Comparison of ENCODE assay signal across 10 cellular contexts in genomic region chr7:17401806-17402627, GRCh38.
DNase-seq lines count a peak whose midpoint lies in the region; ATAC-seq and TF ChIP-seq lines count a peak whose summit lies in the region.
"Had no signal": no experiment of that assay in that cellular context is flagged by ENCODE, and none has a peak within 500 bp of the region (broad histone marks: within the 10 kb centered on the region; RNA-seq: fewer than 3 reads in every experiment).

No MANE protein-coding gene starts in this region.

- TF ChIP-seq CTCF in GM12875 (IDR thresholded peaks at IDR 0.05; ENCODE audit: borderline replicate concordance, insufficient read depth, low read depth, low read length), result no peak

- ATAC-seq in GM19455 (IDR thresholded peaks at IDR 0.05; ENCODE audit: unreplicated experiment), result peak; percentile 54
- ATAC-seq in HG03139 (IDR thresholded peaks at IDR 0.05; ENCODE audit: unreplicated experiment), result peak; percentile 66

- peaks cover 4% of the 10 kb centered on the region for H3K9me3 Mint-ChIP-seq in activated CD4-positive, alpha-beta memory T cell treated with anti-CD3 and anti-CD28 coated beads, Interleukin-2, amount 10 ng/mL, durations not matched to agents 7 days and 5 days
- H3K9me3 Mint-ChIP-seq in immature natural killer cell, result peaks cover 0 to 5% (median under 1%) of the 10 kb centered on the region in 6 donors

- no peak overlapping the region for H3K27ac ChIP-seq in caudate nucleus (ENCODE audit: low read depth, low read length)

- peak overlapping the region; percentile 50 for H3K4me3 Mint-ChIP-seq in activated CD4-positive, alpha-beta memory T cell treated with anti-CD3 and anti-CD28 coated beads, Interleukin-2, amount 10 ng/mL, durations not matched to agents 7 days and 5 days
- H3K4me3 Mint-ChIP-seq in immature natural killer cell, result no peak overlapping the region

- H3K4me1 Mint-ChIP-seq in activated CD4-positive, alpha-beta memory T cell treated with anti-CD3 and anti-CD28 coated beads, Interleukin-2, amount 10 ng/mL, durations not matched to agents 7 days and 5 days, result peaks cover 41% of the 10 kb centered on the region
- H3K4me1 Mint-ChIP-seq in immature natural killer cell, result no peaks in the 10 kb centered on the region

- H3K36me3 Mint-ChIP-seq in activated CD4-positive, alpha-beta memory T cell treated with anti-CD3 and anti-CD28 coated beads, Interleukin-2, amount 10 ng/mL, durations not matched to agents 7 days and 5 days (ENCODE audit: low read depth), result peaks cover 3% of the 10 kb centered on the region
- H3K36me3 Mint-ChIP-seq in immature natural killer cell, result no peaks in the 10 kb centered on the region

- DNase-seq in activated CD4-positive, alpha-beta memory T cell treated with anti-CD3 and anti-CD28 coated beads, Interleukin-2, amount 10 ng/mL, durations not matched to agents 7 days and 5 days, result no peak
- DNase-seq in hepatic stellate cell (ENCODE audit: low spot score) (no peak), immature natural killer cell (no peak), NCI-H1436 treated with DMSO at 0.1 percent for 48 hours (lab: John Stamatoyannopoulos, UW) (no peak), caudate nucleus (lab: John Stamatoyannopoulos, UW) (no peak)
- DNase-seq: glutamatergic neuron, NCI-H2171 treated with DMSO at 0.1 percent for 48 hours had no signal

- POLR2A ChIA-PET in activated CD4-positive, alpha-beta memory T cell treated with anti-CD3 and anti-CD28 coated beads, Interleukin-2, amount 10 ng/mL, durations not matched to agents 7 days and 5 days (lab: Charles Lee), result interaction anchor here (1.6 to 1.8 kb wide), 3 partner anchors 96 to 104 kb away, joined by 4 to 6 read pairs (median 4); partner anchors contain the start of gene AHR

- no peaks in the 10 kb centered on the region for H3K27me3 Mint-ChIP-seq in activated CD4-positive, alpha-beta memory T cell treated with anti-CD3 and anti-CD28 coated beads, Interleukin-2, amount 10 ng/mL, durations not matched to agents 7 days and 5 days
- peaks cover 0 to 2% (median 0%) of the 10 kb centered on the region in 3 donors for H3K27me3 Mint-ChIP-seq in immature natural killer cell (ENCODE audit: low read depth in 3 of 3)

- CTCF ChIA-PET in activated CD4-positive, alpha-beta memory T cell treated with anti-CD3 and anti-CD28 coated beads, Interleukin-2, amount 10 ng/mL, durations not matched to agents 7 days and 5 days (lab: Charles Lee), result interaction anchor here (0.9 to 1.6 kb wide), 5 partner anchors 27 to 600 kb away, joined by 3 to 13 read pairs (median 4); no protein-coding TSS in a partner anchor

- H3K4me3 ChIP-seq in GM12875 (ENCODE audit: low read depth, low read length), result peak overlapping the region; percentile 15

- H3K27ac Mint-ChIP-seq in activated CD4-positive, alpha-beta memory T cell treated with anti-CD3 and anti-CD28 coated beads, Interleukin-2, amount 10 ng/mL, durations not matched to agents 7 days and 5 days, result peak overlapping the region; percentile 85
- H3K27ac Mint-ChIP-seq in immature natural killer cell, result no peak overlapping the region
